ENCODE assay signal across 1 cellular context in the genomic region with DNA sequence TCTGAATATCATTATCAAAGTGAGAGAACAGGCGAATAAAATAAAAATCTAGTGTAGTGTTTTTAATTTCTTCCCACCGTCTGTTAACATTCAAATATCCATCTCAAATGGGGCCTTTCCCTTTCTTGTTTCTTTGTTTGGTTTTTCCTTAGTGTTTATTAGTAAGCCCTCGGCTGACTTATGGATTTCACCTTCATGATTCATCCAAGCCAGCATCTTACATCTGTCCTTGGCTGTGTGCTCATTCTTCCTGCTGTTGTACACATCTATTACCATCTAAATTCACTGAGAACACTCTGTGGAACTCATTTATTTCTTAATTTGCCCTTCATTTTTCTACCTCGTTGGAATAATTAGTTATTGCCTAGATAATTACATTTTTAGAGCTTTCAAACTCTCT.
A peak's percentile ranks its signal among the peaks of the same experiment; 100 is the strongest.
TF ChIP-seq lines count a peak whose summit lies in the region.

No MANE protein-coding gene starts in this region.

TF ChIP-seq in IMR-90, 13 proteins besides CTCF, POLR2A, EP300 and RAD21:
- TF ChIP-seq MXI1 (IDR thresholded peaks at IDR 0.05; ENCODE audit: borderline replicate concordance, low read depth, low read length) (no peak), CEBPB (IDR thresholded peaks at IDR 0.05; ENCODE audit: low read depth, low read length) (0 out of 2 replicates have a peak, but pooled peaks have one; percentile 1)
